In the genomic region with DNA sequence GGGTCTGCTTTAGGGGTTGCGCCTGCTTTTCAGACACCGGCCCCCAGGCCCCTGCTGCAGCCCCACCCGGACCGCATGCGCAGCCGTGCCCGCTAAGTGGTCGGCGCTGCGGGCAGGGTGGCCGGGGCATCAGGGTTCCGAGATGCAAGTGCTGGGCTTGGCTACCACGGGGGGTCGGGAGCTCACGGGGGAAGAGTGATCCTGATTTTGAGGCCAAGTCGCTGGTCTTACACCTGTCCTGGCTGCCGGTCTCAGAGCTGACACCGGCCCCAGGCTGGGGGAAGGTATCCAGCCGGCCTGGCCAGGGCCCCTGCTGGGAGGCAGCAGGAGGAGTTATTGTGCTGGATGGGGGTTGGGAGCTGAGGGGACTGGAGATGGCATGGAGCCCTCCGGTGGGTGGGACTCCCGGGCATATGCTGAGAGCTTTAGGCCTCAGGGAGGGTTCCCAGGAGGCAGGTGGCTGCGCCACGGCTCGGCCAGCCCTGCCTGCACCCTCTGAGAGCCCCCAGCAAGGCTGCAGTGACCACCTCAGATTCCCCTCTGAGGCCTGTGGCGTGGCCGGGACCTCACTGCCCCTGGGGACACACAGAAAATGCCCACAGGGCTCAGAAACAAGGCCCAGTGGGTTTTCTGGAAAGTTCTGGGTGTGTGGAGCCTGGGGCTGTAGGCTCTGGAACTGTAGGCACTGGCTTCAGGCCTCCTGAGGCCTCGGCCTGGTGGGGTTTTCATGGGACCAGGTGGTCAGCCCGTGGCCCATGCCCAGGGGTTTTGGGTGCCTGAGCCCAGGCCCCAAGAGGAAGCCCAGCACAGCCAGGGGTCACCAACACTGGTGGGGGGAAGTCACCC, we compare ENCODE assay signal across 13 cellular contexts. TPM values are rescaled to one million over a fixed set of nuclear protein-coding genes. Genes with fewer than 3 reads are reported as not detected.
DNase-seq lines count a peak whose midpoint lies in the region; ATAC-seq, FAIRE-seq and TF ChIP-seq lines count a peak whose summit lies in the region.
"Had no signal": no experiment of that assay in that cellular context is flagged by ENCODE, and none has a peak within 500 bp of the region (broad histone marks: within the 10 kb centered on the region; RNA-seq: fewer than 3 reads in every experiment).

No MANE protein-coding gene starts in this region.

- DNase-seq in A172 (ENCODE audit: low spot score), result peak; percentile 54
- DNase-seq in ELF-1 (ENCODE audit: low read depth, low spot score), result peak; percentile 25
- peak; percentile 67 for DNase-seq in kidney
- no peak for DNase-seq in retina
- DNase-seq in D721Med (ENCODE audit: insufficient read length, low spot score), result no peak
- DNase-seq: activated CD4-positive, alpha-beta T cell treated with anti-CD3 and anti-CD28 coated beads for 4 hours; NCI-H1436 treated with DMSO at 0.1 percent for 48 hours; SHP77; stimulated activated CD4-positive, alpha-beta T cell treated with anti-CD3 and anti-CD28 coated beads, Interleukin-15, amount 100 ng/mL, for 24 hours had no signal

- ATAC-seq in GM21576 (IDR thresholded peaks at IDR 0.05; ENCODE audit: unreplicated experiment) (no peak), GM21390 (IDR thresholded peaks at IDR 0.05; ENCODE audit: unreplicated experiment) (no peak)

- H3K4me1 ChIP-seq in kidney (ENCODE audit: control insufficient read depth in 1 of 2, insufficient read depth in 1 of 2, low read depth in 1 of 2, low read length in 2 of 2), result no peaks in the 10 kb centered on the region

- FAIRE-seq in kidney (lab: Jason Lieb, UNC) (no peak), D721Med (lab: Jason Lieb, UNC) (no peak)

- no peaks in the 10 kb centered on the region for H3K9me3 ChIP-seq in kidney (ENCODE audit: control insufficient read depth in 1 of 2, low read length in 2 of 2)

- no peaks in the 10 kb centered on the region for H3K36me3 ChIP-seq in kidney (ENCODE audit: control insufficient read depth in 1 of 2, insufficient read depth in 2 of 2, low read length in 2 of 2)

- H3K27ac ChIP-seq in kidney (ENCODE audit: low read depth in 2 of 2, low read length in 2 of 2), result no peak overlapping the region

- H3K9ac ChIP-seq in kidney (ENCODE audit: low read length in 2 of 2), result no peak overlapping the region

- intact Hi-C loops in kidney (cut with DNase I), result no loop called here

- H3K4me3 ChIP-seq in kidney (ENCODE audit: low read length in 2 of 2), result no peak overlapping the region

- TF ChIP-seq CTCF in kidney (IDR thresholded peaks at IDR 0.05; ENCODE audit: borderline replicate concordance, extremely low read depth, insufficient read depth) (no peak), D721Med (IDR thresholded peaks at IDR 0.05; ENCODE audit: insufficient read depth, missing control alignments) (no peak)

TF ChIP-seq in PFSK-1, 5 proteins besides CTCF, POLR2A, EP300 and RAD21:
- peak; percentile 16; the same call in 1 of the 2 replicates for TF ChIP-seq POLR2AphosphoS5 (IDR thresholded peaks at IDR 0.05; ENCODE audit: low read depth, low read length)
- no peak for TF ChIP-seq FOXP2 (optimal IDR thresholded peaks at IDR 0.05; ENCODE audit: borderline replicate concordance, extremely low read depth, extremely low read length, insufficient read depth)
- no peak for TF ChIP-seq TAF1 (IDR thresholded peaks at IDR 0.05; ENCODE audit: borderline replicate concordance, insufficient read depth, low read length)
- TF ChIP-seq SIN3A (IDR thresholded peaks at IDR 0.05; ENCODE audit: borderline replicate concordance, insufficient read depth, low read length), result no peak
- no peak for TF ChIP-seq REST (IDR thresholded peaks at IDR 0.05; ENCODE audit: insufficient read depth in 1 of 2, low read depth in 2 of 2, low read length in 2 of 2)

RNA-seq across cellular contexts. Expression of gene MUC5AC, which starts 4.4 kb away (rescaled TPM):
- total RNA-seq in A172 (2014; rRNA removed; shearing (Covaris generic)), result not detected in 2 replicates
- polyA plus RNA-seq in PFSK-1 (2012; ENCODE audit: insufficient read length, low read depth), result 0.78 TPM
- total RNA-seq in kidney, result 0.03 TPM
- not detected for polyA plus RNA-seq in kidney (ENCODE audit: insufficient read depth, low read depth, low replicate concordance)
- total RNA-seq: subcutaneous adipose tissue had no signal

Comparison
In these comparisons a context has a peak if more than half of its experiments do, and no peak if none do; other contexts are left out.
1. DNase-seq: peak in A172 (single experiment), ELF-1 (single experiment) and kidney (single experiment); none in retina (single experiment) and D721Med (single experiment).